ENCODE assay signal across 2 cellular contexts in genomic region chr16:57900796-57901479, GRCh38.
TF ChIP-seq lines count a peak whose summit lies in the region.

No MANE protein-coding gene starts in this region.

TF ChIP-seq in GM23338, 12 proteins besides CTCF, POLR2A, EP300 and RAD21:
- TF ChIP-seq ETS1 (IDR thresholded peaks at IDR 0.05) (no peak), POLR2AphosphoS5 (IDR thresholded peaks at IDR 0.05; ENCODE audit: low read depth) (no peak), CREB1 (CRISPR knock-in tag; IDR thresholded peaks at IDR 0.05; ENCODE audit: low read depth) (no peak), EZH2phosphoT487 (IDR thresholded peaks at IDR 0.05; ENCODE audit: unreplicated experiment) (no peak), ZNF462 (CRISPR knock-in tag; IDR thresholded peaks at IDR 0.05) (no peak), ZNF331 (CRISPR knock-in tag; IDR thresholded peaks at IDR 0.05; ENCODE audit: low read depth) (no peak), REST (IDR thresholded peaks at IDR 0.05; ENCODE audit: unreplicated experiment) (no peak), NANOG (IDR thresholded peaks at IDR 0.05; ENCODE audit: borderline replicate concordance) (no peak), JUNB (IDR thresholded peaks at IDR 0.05; ENCODE audit: unreplicated experiment) (no peak)

TF ChIP-seq in HCT116, 20 proteins besides CTCF, POLR2A, EP300 and RAD21 (continued from another document):
- TF ChIP-seq ZBTB33 (IDR thresholded peaks at IDR 0.05; ENCODE audit: extremely low read depth, insufficient replicate concordance, low read length) (no peak), TCF7L2 (IDR thresholded peaks at IDR 0.05; ENCODE audit: borderline replicate concordance, extremely low read depth, insufficient read depth, insufficient read length) (no peak), SIN3A (IDR thresholded peaks at IDR 0.05; ENCODE audit: low read depth) (no peak), EGR1 (IDR thresholded peaks at IDR 0.05; ENCODE audit: low read depth) (no peak), YY1 (IDR thresholded peaks at IDR 0.05; ENCODE audit: extremely low read depth, insufficient replicate concordance, low read depth, low read length) (no peak), FOSL1 (IDR thresholded peaks at IDR 0.05; ENCODE audit: low read depth) (no peak), CEBPB (IDR thresholded peaks at IDR 0.05; ENCODE audit: low read depth) (no peak), SRF (IDR thresholded peaks at IDR 0.05; ENCODE audit: low read depth) (no peak)
